Comparison of ENCODE assay signal across 1 cellular context in genomic region chr16:77748426-77748825, GRCh38.
TF ChIP-seq lines count a peak whose summit lies in the region.

No MANE protein-coding gene starts in this region.

TF ChIP-seq in HepG2, 621 proteins besides CTCF, POLR2A, EP300 and RAD21:
- TF ChIP-seq TBL1XR1 (IDR thresholded peaks at IDR 0.05; ENCODE audit: borderline replicate concordance, low read length, partially characterized antibody): no peak
- TF ChIP-seq SP1 (IDR thresholded peaks at IDR 0.05): no peak
- TF ChIP-seq SP1 (CRISPR knock-in tag; IDR thresholded peaks at IDR 0.05): no peak
- no peak for TF ChIP-seq ZNF138 (CRISPR knock-in tag; IDR thresholded peaks at IDR 0.05; ENCODE audit: low read depth)
- no peak for TF ChIP-seq ZNF337 (CRISPR knock-in tag; IDR thresholded peaks at IDR 0.05; ENCODE audit: borderline replicate concordance, low read depth)
- no peak for TF ChIP-seq HBP1 (CRISPR knock-in tag; IDR thresholded peaks at IDR 0.05; ENCODE audit: low read depth)
- 0 out of 2 replicates have a peak, but pooled peaks have one; percentile 31 for TF ChIP-seq KLF12 (CRISPR knock-in tag; IDR thresholded peaks at IDR 0.05; ENCODE audit: borderline replicate concordance)
- TF ChIP-seq HOXA3 (CRISPR knock-in tag; IDR thresholded peaks at IDR 0.05): 0 out of 2 replicates have a peak, but pooled peaks have one; percentile 15
- TF ChIP-seq LRRFIP1 (CRISPR knock-in tag; conservative IDR thresholded peaks at IDR 0.05): no peak
- TF ChIP-seq JUND (CRISPR knock-in tag; IDR thresholded peaks at IDR 0.05): no peak
